In the genomic region with DNA sequence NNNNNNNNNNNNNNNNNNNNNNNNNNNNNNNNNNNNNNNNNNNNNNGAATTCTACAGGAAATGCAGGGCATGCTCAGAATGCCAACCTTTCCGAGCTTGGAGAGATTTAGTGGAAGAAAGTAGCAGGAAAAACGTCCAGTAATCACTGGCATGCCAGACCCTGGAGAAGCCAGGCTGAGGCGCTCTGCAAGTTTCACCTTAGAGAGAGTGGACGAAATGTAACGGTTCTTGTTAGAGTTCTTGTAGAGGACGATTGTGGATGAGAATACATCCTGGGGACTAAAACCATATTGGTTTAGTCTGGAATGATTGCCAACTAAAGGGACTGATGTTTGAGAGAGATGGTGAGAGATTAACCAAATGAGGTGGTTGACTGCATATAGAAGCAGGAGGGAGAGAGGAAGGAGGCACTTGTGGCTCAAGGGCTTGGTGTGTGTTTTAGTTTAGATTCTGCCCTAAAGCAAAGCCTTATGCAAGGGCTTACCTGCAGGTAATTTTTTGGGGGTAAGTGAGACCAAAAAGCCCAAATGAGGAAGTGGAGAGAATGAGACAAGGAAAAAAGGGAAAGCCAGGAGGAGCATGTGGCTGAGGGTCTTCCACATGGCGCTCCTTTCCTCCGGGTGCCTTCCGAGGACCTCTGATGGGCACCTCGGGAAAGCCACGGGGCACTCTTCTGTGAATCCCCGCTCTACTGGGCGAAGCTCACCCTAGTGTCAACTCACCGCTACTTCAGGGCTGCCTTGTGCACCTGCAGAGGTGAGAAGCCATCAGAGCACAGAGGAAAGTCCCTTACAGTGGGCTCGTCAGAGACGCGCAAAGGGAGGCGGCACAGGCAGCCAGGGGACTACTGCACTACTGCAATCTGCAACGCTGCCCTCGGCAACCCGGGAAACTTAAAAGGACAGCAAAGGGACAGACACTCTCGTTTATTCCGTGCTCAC, we compare ENCODE assay signal across 11 cellular contexts. TPM values are rescaled to one million over a fixed set of nuclear protein-coding genes. Genes with fewer than 3 reads are reported as not detected.
DNase-seq lines count a peak whose midpoint lies in the region; ATAC-seq lines count a peak whose summit lies in the region.
"Not testable (repeated sequence)": the region's sequence is repeated elsewhere in the genome, so short reads cannot be mapped to it uniquely, and the experiment has no call there.
"Had no signal": no experiment of that assay in that cellular context is flagged by ENCODE, and none has a peak within 500 bp of the region (broad histone marks: within the 10 kb centered on the region; RNA-seq: fewer than 3 reads in every experiment).

No MANE protein-coding gene starts in this region.

- not testable (repeated sequence) for H3K27me3 ChIP-seq in CD4-positive, CD25-positive, alpha-beta regulatory T cell (ENCODE audit: control insufficient read depth, insufficient read depth, low read length)

- H3K4me3 Mint-ChIP-seq in CD4-positive, CD25-positive, alpha-beta regulatory T cell; activated naive CD8-positive, alpha-beta T cell treated with anti-CD3 and anti-CD28 coated beads, Interleukin-2, amount 50 U/mL, for 24 hours; naive B cell: not testable (repeated sequence)

- H3K27me3 Mint-ChIP-seq in CD4-positive, CD25-positive, alpha-beta regulatory T cell; activated naive CD8-positive, alpha-beta T cell treated with anti-CD3 and anti-CD28 coated beads, Interleukin-2, amount 50 U/mL, for 24 hours; naive B cell: not testable (repeated sequence)

- not testable (repeated sequence) for H3K4me3 ChIP-seq in CD4-positive, CD25-positive, alpha-beta regulatory T cell (ENCODE audit: low read depth, low read length)

- not testable (repeated sequence) for H3K27ac ChIP-seq in CD4-positive, CD25-positive, alpha-beta regulatory T cell (ENCODE audit: insufficient read depth, low read length, poor library complexity, severe bottlenecking)

- not testable (repeated sequence) for H3K27ac Mint-ChIP-seq in CD4-positive, CD25-positive, alpha-beta regulatory T cell; activated naive CD8-positive, alpha-beta T cell treated with anti-CD3 and anti-CD28 coated beads, Interleukin-2, amount 50 U/mL, for 24 hours; naive B cell

- not testable (repeated sequence) for H3K9me3 Mint-ChIP-seq in CD4-positive, CD25-positive, alpha-beta regulatory T cell; activated naive CD8-positive, alpha-beta T cell treated with anti-CD3 and anti-CD28 coated beads, Interleukin-2, amount 50 U/mL, for 24 hours; naive B cell

- not testable (repeated sequence) for H3K36me3 ChIP-seq in CD4-positive, CD25-positive, alpha-beta regulatory T cell (ENCODE audit: control insufficient read depth, insufficient read depth, low read length)

- H3K4me1 ChIP-seq in CD4-positive, CD25-positive, alpha-beta regulatory T cell (ENCODE audit: control insufficient read depth, insufficient read depth, low read length, poor library complexity, severe bottlenecking): not testable (repeated sequence)

- H3K4me1 Mint-ChIP-seq in CD4-positive, CD25-positive, alpha-beta regulatory T cell; activated naive CD8-positive, alpha-beta T cell treated with anti-CD3 and anti-CD28 coated beads, Interleukin-2, amount 50 U/mL, for 24 hours; naive B cell: not testable (repeated sequence)

- not testable (repeated sequence) for H3K36me3 Mint-ChIP-seq in CD4-positive, CD25-positive, alpha-beta regulatory T cell; activated naive CD8-positive, alpha-beta T cell treated with anti-CD3 and anti-CD28 coated beads, Interleukin-2, amount 50 U/mL, for 24 hours (ENCODE audit: low read depth); naive B cell

- not testable (repeated sequence) for H3K9me3 ChIP-seq in CD4-positive, CD25-positive, alpha-beta regulatory T cell (ENCODE audit: control insufficient read depth in 2 of 2, low read length in 2 of 2)

- ATAC-seq in CD4-positive, CD25-positive, alpha-beta regulatory T cell (ENCODE audit: low read depth in 2 of 2): peak; percentile 100
- peak; percentile 99 for ATAC-seq in GM19023 (IDR thresholded peaks at IDR 0.05; ENCODE audit: unreplicated experiment)
- ATAC-seq in GM21447 (IDR thresholded peaks at IDR 0.05; ENCODE audit: unreplicated experiment): peak; percentile 98
- peak; percentile 99 for ATAC-seq in HG02763 (IDR thresholded peaks at IDR 0.05; ENCODE audit: unreplicated experiment)
- peak; percentile 99 for ATAC-seq in HG03108 (IDR thresholded peaks at IDR 0.05; ENCODE audit: unreplicated experiment)
- peak; percentile 88 for ATAC-seq in HG03575 (IDR thresholded peaks at IDR 0.05; ENCODE audit: extremely low read depth, insufficient number of reproducible peaks, low FRiP score, unreplicated experiment)
- ATAC-seq in activated naive CD8-positive, alpha-beta T cell treated with anti-CD3 and anti-CD28 coated beads, Interleukin-2, amount 50 U/mL, for 24 hours: peak; percentile 99
- ATAC-seq in naive B cell (ENCODE audit: low read depth in 2 of 2): peak; percentile 99

- not testable (repeated sequence) for DNase-seq in CD4-positive, CD25-positive, alpha-beta regulatory T cell; activated naive CD8-positive, alpha-beta T cell treated with anti-CD3 and anti-CD28 coated beads, Interleukin-2, amount 50 U/mL, for 24 hours; naive B cell

RNA-seq across cellular contexts. Expression of gene CTAGE6, which starts 56.5 kb away (rescaled TPM):
- 0.91 TPM for total RNA-seq in CD4-positive, CD25-positive, alpha-beta regulatory T cell
- under 1 TPM in 2 of 4 donors, not detected in 2; 0.14 to 0.31 TPM for polyA plus RNA-seq in CD4-positive, CD25-positive, alpha-beta regulatory T cell
- under 1 TPM in 1 of 6 donors, not detected in 5; 0.32 TPM for polyA plus RNA-seq in naive B cell (ENCODE audit: low read depth in 6 of 6)
- total RNA-seq: A172 had no signal
- polyA plus RNA-seq: CD14-positive monocyte, mammary epithelial cell had no signal
